13 cellular contexts compared by ENCODE assay signal in genomic region chr9:114827658-114828360, GRCh38. TPM values are rescaled to one million over a fixed set of nuclear protein-coding genes. Genes with fewer than 3 reads are reported as not detected.
"Had no signal": no experiment of that assay in that cellular context is flagged by ENCODE, and none has a peak within 500 bp of the region (broad histone marks: within the 10 kb centered on the region; RNA-seq: fewer than 3 reads in every experiment).

No MANE protein-coding gene starts in this region.

- ATAC-seq: esophagus mucosa, WTC11 had no signal

- H3K36me3 Mint-ChIP-seq: WTC11 had no signal

- H3K4me1 ChIP-seq: right atrium auricular region, suprapubic skin had no signal

- H3K27ac Mint-ChIP-seq: progenitor cell of endocrine pancreas; T-helper 1 cell treated with Interleukin-12 subunit alpha and Interleukin-12 subunit beta and Interleukin-4 antibody, amounts not matched to agents 30 μg/mL and 1 μg/mL, for 36 hours; WTC11 had no signal

- H3K9me3 ChIP-seq: right atrium auricular region, suprapubic skin had no signal

- DNase-seq: amniotic stem cell, islet precursor cell, midbrain, trophoblast cell had no signal

- H3K27ac ChIP-seq: hepatocyte, right atrium auricular region, RWPE1, suprapubic skin had no signal

- H3K4me3 Mint-ChIP-seq: T-helper 1 cell treated with Interleukin-12 subunit alpha and Interleukin-12 subunit beta and Interleukin-4 antibody, amounts not matched to agents 30 μg/mL and 1 μg/mL, for 36 hours; WTC11 had no signal

- H3K4me3 ChIP-seq: hepatocyte, right atrium auricular region, suprapubic skin had no signal

- H3K4me1 Mint-ChIP-seq: WTC11 had no signal

- H3K27me3 ChIP-seq: hepatocyte, right atrium auricular region, suprapubic skin had no signal

- H3K36me3 ChIP-seq: right atrium auricular region, suprapubic skin had no signal

RNA-seq across cellular contexts. Expression of gene TNFSF15, which starts 22.0 kb away (rescaled TPM):
- polyA plus RNA-seq: neural cell had no signal
